9 cellular contexts compared by ENCODE assay signal in genomic region chr4:22514431-22514830, GRCh38. TPM values are rescaled to one million over a fixed set of nuclear protein-coding genes. Genes with fewer than 3 reads are reported as not detected.
DNase-seq lines count a peak whose midpoint lies in the region; ATAC-seq and TF ChIP-seq lines count a peak whose summit lies in the region.
"Had no signal": no experiment of that assay in that cellular context is flagged by ENCODE, and none has a peak within 500 bp of the region (broad histone marks: within the 10 kb centered on the region; RNA-seq: fewer than 3 reads in every experiment).

No MANE protein-coding gene starts in this region.

- H3K4me1 Mint-ChIP-seq in central memory CD8-positive, alpha-beta T cell = peaks cover 4% of the 10 kb centered on the region

- H3K4me3 ChIP-seq in A673 (ENCODE audit: low read depth, low read length, poor library complexity, severe bottlenecking) = peak overlapping the region; percentile 62
- H3K4me3 ChIP-seq in HUES64 (ENCODE audit: low read length) = peak overlapping the region; percentile 74
- H3K4me3 ChIP-seq in mucosa of rectum (ENCODE audit: low read length in 2 of 2) = peak overlapping the region; percentile 70 to 89

- DNase-seq in A673 (ENCODE audit: low spot score) (no peak), NCI-H1436 treated with DMSO at 0.1 percent for 48 hours (lab: John Stamatoyannopoulos, UW) (no peak), NCI-H2227 treated with DMSO at 0.1 percent for 48 hours (lab: John Stamatoyannopoulos, UW) (no peak)
- no peak for DNase-seq in central memory CD8-positive, alpha-beta T cell (ENCODE audit: low spot score in 2 of 2)
- DNase-seq in stimulated activated CD4-positive, alpha-beta T cell treated with anti-CD3 and anti-CD28 coated beads, Interleukin-2, amount 100 ng/mL, for 24 hours = no peak
- DNase-seq: NCI-H146 had no signal

- intact Hi-C loops in A673 (cut with micrococcal nuclease; ENCODE audit: unreplicated experiment) = no loop called here

- no peak for ATAC-seq in central memory CD8-positive, alpha-beta T cell (replicated peaks; ENCODE audit: extremely low read depth, poor library complexity, severe bottlenecking)
- no peak for ATAC-seq in GM18517 (IDR thresholded peaks at IDR 0.05; ENCODE audit: unreplicated experiment)

- BruUV-seq in A673 (replicated peaks; lab: Mats Ljungman, UMichigan) = no TSS peak

- H3K4me1 ChIP-seq in A673 (ENCODE audit: insufficient read depth, low read length, poor library complexity, severe bottlenecking) (peaks cover 17% of the 10 kb centered on the region), HUES64 (ENCODE audit: insufficient read depth, low read length) (peaks cover 14% of the 10 kb centered on the region), mucosa of rectum (ENCODE audit: control insufficient read depth in 2 of 2, insufficient read depth in 2 of 2, low read length in 2 of 2) (peaks cover 3 to 16% of the 10 kb centered on the region in 2 donors)

- peaks cover 4% of the 10 kb centered on the region for H3K36me3 Mint-ChIP-seq in central memory CD8-positive, alpha-beta T cell (ENCODE audit: insufficient read depth)

- H3K27me3 Mint-ChIP-seq in central memory CD8-positive, alpha-beta T cell = peaks cover 6% of the 10 kb centered on the region

- H3K9me3 Mint-ChIP-seq in central memory CD8-positive, alpha-beta T cell = no peaks in the 10 kb centered on the region

- no peak for TF ChIP-seq CTCF in A673 (conservative IDR thresholded peaks at IDR 0.05; ENCODE audit: low read depth, low read length)

- POLR2A ChIA-PET in A673 (lab: Charles Lee; ENCODE audit: low non-redundant PET) = no interaction called here

- H3K9me3 ChIP-seq in A673 (ENCODE audit: low read depth, low read length, poor library complexity, severe bottlenecking) = no peaks in the 10 kb centered on the region
- H3K9me3 ChIP-seq in HUES64 (ENCODE audit: insufficient read depth, low read depth, low read length) = no peaks in the 10 kb centered on the region
- H3K9me3 ChIP-seq in mucosa of rectum (ENCODE audit: control insufficient read depth in 2 of 2, low read length in 2 of 2) = no peaks in the 10 kb centered on the region

- peak overlapping the region; percentile 85 for H3K4me3 Mint-ChIP-seq in central memory CD8-positive, alpha-beta T cell

- H3K27ac ChIP-seq in A673 (ENCODE audit: low read depth, low read length, poor library complexity, severe bottlenecking) = peak overlapping the region; percentile 36
- peak overlapping the region; percentile 85 for H3K27ac ChIP-seq in HUES64 (ENCODE audit: low read depth, low read length)
- H3K27ac ChIP-seq in mucosa of rectum (ENCODE audit: low read depth in 2 of 2, low read length in 2 of 2) = peak overlapping the region; percentile 32 to 48

- H3K27ac Mint-ChIP-seq in central memory CD8-positive, alpha-beta T cell (ENCODE audit: low read depth) = no peak overlapping the region

- H3K36me3 ChIP-seq in A673 (ENCODE audit: insufficient read depth, low read length, poor library complexity, severe bottlenecking) = no peaks in the 10 kb centered on the region
- H3K36me3 ChIP-seq in HUES64 (ENCODE audit: insufficient read depth, low read length) = no peaks in the 10 kb centered on the region
- H3K36me3 ChIP-seq in mucosa of rectum (ENCODE audit: control insufficient read depth in 2 of 2, insufficient read depth in 2 of 2, low read length in 2 of 2) = no peaks in the 10 kb centered on the region

- H3K27me3 ChIP-seq in A673 (replicated peaks; ENCODE audit: insufficient read depth, low read depth, low read length, poor library complexity) (no peaks in the 10 kb centered on the region), HUES64 (ENCODE audit: insufficient read depth, low read length) (no peaks in the 10 kb centered on the region), mucosa of rectum (ENCODE audit: control insufficient read depth in 2 of 2, insufficient read depth in 2 of 2, low read length in 2 of 2) (no peaks in the 10 kb centered on the region)

- 5% methylated on average over 5 of the region's 5 CpGs for WGBS in HUES64

- CTCF ChIA-PET in A673 (lab: Charles Lee) = no interaction called here

- H3K9ac ChIP-seq in HUES64 (ENCODE audit: low read depth, low read length) (peak overlapping the region; percentile 97), mucosa of rectum (ENCODE audit: low read depth in 1 of 2, low read length in 2 of 2) (peak overlapping the region; percentile 60)

RNA-seq across cellular contexts. Expression of gene ADGRA3, which starts 1.4 kb away (rescaled TPM):
- total RNA-seq in A673 (2021) = 57.5 and 59.6 TPM in 2 replicates
- 47.1 TPM for polyA plus RNA-seq in HUES64 (2013, experiment 1 of 2)
- 46.9 TPM for polyA plus RNA-seq in HUES64 (2013, experiment 2 of 2)
